Comparison of ENCODE assay signal across 11 cellular contexts in genomic region chr1:153777648-153778047, GRCh38. TPM values are rescaled to one million over a fixed set of nuclear protein-coding genes. Genes with fewer than 3 reads are reported as not detected.
DNase-seq lines count a peak whose midpoint lies in the region; ATAC-seq and TF ChIP-seq lines count a peak whose summit lies in the region.
"Had no signal": no experiment of that assay in that cellular context is flagged by ENCODE, and none has a peak within 500 bp of the region (broad histone marks: within the 10 kb centered on the region; RNA-seq: fewer than 3 reads in every experiment).

No MANE protein-coding gene starts in this region.

- no peak overlapping the region for H2BK5ac ChIP-seq in H9 (ENCODE audit: insufficient read length, low read length)

- H4K5ac ChIP-seq in H9 (ENCODE audit: insufficient read length, low read depth, low read length), result no peak overlapping the region

- H2BK120ac ChIP-seq in H9 (ENCODE audit: low read depth, low read length, poor library complexity, severe bottlenecking), result no peak overlapping the region

- no peak overlapping the region for H4K91ac ChIP-seq in H9 (ENCODE audit: insufficient read length, low read depth, low read length)

- no peak overlapping the region for H2BK12ac ChIP-seq in H9 (ENCODE audit: insufficient read length, low read depth, low read length)

- WGBS in H9 (ENCODE audit: extremely low coverage, insufficient read length, low lambda C conversion rate), result no CpG with 5 or more reads among the region's 7 CpGs
- WGBS in right lobe of liver (ENCODE audit: insufficient coverage, low coverage, low lambda C conversion rate, missing lambda C conversion rate), result 25% methylated on average over 6 of the region's 7 CpGs

- peak; percentile 48 for TF ChIP-seq POLR2A in right lobe of liver (IDR thresholded peaks at IDR 0.05)

- no peak overlapping the region for H2AFZ ChIP-seq in H9 (ENCODE audit: low read length)

- no peaks in the 10 kb centered on the region for H3K79me2 ChIP-seq in H9 (ENCODE audit: insufficient read depth, low read length)

- H3K9me3 Mint-ChIP-seq in H9 (no peaks in the 10 kb centered on the region), brain (no peaks in the 10 kb centered on the region)
- H3K9me3 Mint-ChIP-seq: activated T-cell treated with anti-CD3 and anti-CD28 coated beads, Interleukin-2, amount 50 U/mL, for 24 hours had no signal

- no peak overlapping the region for H2BK20ac ChIP-seq in H9 (ENCODE audit: low read depth, low read length, poor library complexity, severe bottlenecking)

- H3K4me1 Mint-ChIP-seq in H9, result peaks cover 32 to 34% of the 10 kb centered on the region in 2 experiments
- peaks cover 27% of the 10 kb centered on the region for H3K4me1 Mint-ChIP-seq in brain

- H3T11ph ChIP-seq in H9 (ENCODE audit: low read length), result no peak overlapping the region

- no peak overlapping the region for H3K9ac ChIP-seq in H9 (ENCODE audit: extremely low read depth, insufficient read length, low read length)
- H3K9ac ChIP-seq in stomach smooth muscle (ENCODE audit: low read length in 2 of 2), result peak overlapping the region in 1 of 2 donors; percentile 16

- H3K36me3 ChIP-seq in right lobe of liver (peaks cover 0 to 5% (median 2%) of the 10 kb centered on the region in 4 donors), stomach smooth muscle (ENCODE audit: control insufficient read depth in 2 of 2, insufficient read depth in 2 of 2, low read length in 2 of 2) (peaks cover 6 to 9% of the 10 kb centered on the region in 2 donors)

- H3K79me1 ChIP-seq in H9 (ENCODE audit: insufficient read depth, low read depth, low read length, poor library complexity, severe bottlenecking), result no peaks in the 10 kb centered on the region

- no peaks in the 10 kb centered on the region for H3K27me3 ChIP-seq in H9 (ENCODE audit: insufficient read depth, low read length)
- no peaks in the 10 kb centered on the region for H3K27me3 ChIP-seq in right lobe of liver
- H3K27me3 ChIP-seq in stomach smooth muscle (ENCODE audit: control insufficient read depth in 1 of 2, insufficient read depth in 2 of 2, low read length in 2 of 2), result no peaks in the 10 kb centered on the region

- H3K27me3 Mint-ChIP-seq in H9 (ENCODE audit: low read depth), result no peaks in the 10 kb centered on the region
- peaks cover 8% of the 10 kb centered on the region for H3K27me3 Mint-ChIP-seq in brain
- H3K27me3 Mint-ChIP-seq: activated T-cell treated with anti-CD3 and anti-CD28 coated beads, Interleukin-2, amount 50 U/mL, for 24 hours had no signal

- no peak for TF ChIP-seq CTCF in H9 (conservative IDR thresholded peaks at IDR 0.05)
- no peak for TF ChIP-seq CTCF in brain (conservative IDR thresholded peaks at IDR 0.05)
- no peak for TF ChIP-seq CTCF in right lobe of liver (IDR thresholded peaks at IDR 0.05)

- no peak overlapping the region for H4K8ac ChIP-seq in H9 (replicated peaks; ENCODE audit: insufficient read length, low read depth, low read length)

- H3K27ac ChIP-seq in H9 (ENCODE audit: insufficient read length, low read depth, low read length), result no peak overlapping the region
- H3K27ac ChIP-seq in right lobe of liver, result peak overlapping the region; percentile 6 to 70 (median 40)
- peak overlapping the region; percentile 41 for H3K27ac ChIP-seq in stomach smooth muscle (ENCODE audit: low read length)

- no peak overlapping the region for H3K14ac ChIP-seq in H9 (ENCODE audit: insufficient read depth, low read length)

- no peak for DNase-seq in H9
- peak; percentile 86 to 92 (median 87) for DNase-seq in right lobe of liver
- no peak for DNase-seq in NCI-H748 (lab: John Stamatoyannopoulos, UW; ENCODE audit: unreplicated experiment)
- no peak for DNase-seq in cortex of kidney (lab: John Stamatoyannopoulos, UW)
- no peak for DNase-seq in NCI-H82 (lab: John Stamatoyannopoulos, UW)
- DNase-seq: activated CD4-positive, CD25-positive, alpha-beta regulatory T cell; activated T-cell treated with anti-CD3 and anti-CD28 coated beads, Interleukin-2, amount 50 U/mL, for 24 hours; Caco-2 had no signal

- H2BK15ac ChIP-seq in H9 (ENCODE audit: low read depth, low read length), result no peak overlapping the region

- H2AK5ac ChIP-seq in H9 (ENCODE audit: insufficient read length, low read length), result no peak overlapping the region

- H3K4me3 Mint-ChIP-seq in H9, result peak overlapping the region in 1 of 2 experiments; percentile 8; a peak in 1 of 5 replicates
- H3K4me3 Mint-ChIP-seq in brain, result peak overlapping the region in 4 of 5 experiments; percentile 12 to 88 (median 84)

- H3K9me3 ChIP-seq in H9 (ENCODE audit: control insufficient read depth, low read depth, low read length), result no peaks in the 10 kb centered on the region
- no peaks in the 10 kb centered on the region for H3K9me3 ChIP-seq in right lobe of liver
- H3K9me3 ChIP-seq in stomach smooth muscle (ENCODE audit: control insufficient read depth in 2 of 2, low read length in 2 of 2), result no peaks in the 10 kb centered on the region
- H3K9me3 ChIP-seq: Caco-2 had no signal

- H3K4me2 ChIP-seq in H9 (ENCODE audit: insufficient read depth, insufficient read length, low read length), result no peak overlapping the region

- no peak overlapping the region for H3K56ac ChIP-seq in H9 (ENCODE audit: insufficient read length, low read depth, low read length)

- intact Hi-C loops in right lobe of liver (cut with DNase I), result loop anchor here in 1 of 2 donors (10.0 kb wide), 1 partner anchor 103 kb away; the partner anchor contains the start of genes ILF2 and NPR1

- H3K18ac ChIP-seq in H9 (ENCODE audit: insufficient read length, low read depth, low read length), result no peak overlapping the region

- H3K23ac ChIP-seq in H9 (ENCODE audit: insufficient read length, low read depth, low read length), result no peak overlapping the region

- H4K20me1 ChIP-seq in H9 (ENCODE audit: control insufficient read depth, insufficient read depth, insufficient read length), result no peaks in the 10 kb centered on the region

- H3K4ac ChIP-seq in H9 (ENCODE audit: low read depth, low read length), result no peak overlapping the region

- H3K4me3 ChIP-seq in right lobe of liver, result peak overlapping the region in 1 of 3 donors; percentile 10
- H3K4me3 ChIP-seq in stomach smooth muscle (ENCODE audit: low read length in 2 of 2), result peak overlapping the region in 1 of 2 donors; percentile 35

- ATAC-seq in right lobe of liver (peak; percentile 41 to 62 (median 57)), GM18858 (IDR thresholded peaks at IDR 0.05; ENCODE audit: unreplicated experiment) (no peak)

- peaks cover 11 to 43% (median 35%) of the 10 kb centered on the region in 3 experiments; a peak in 6 of 7 replicates for H3K36me3 Mint-ChIP-seq in H9 (ENCODE audit: insufficient read depth in 1 of 3, low read depth in 3 of 3)
- peaks cover 2% of the 10 kb centered on the region for H3K36me3 Mint-ChIP-seq in brain

- H3K27ac Mint-ChIP-seq in H9, result peak overlapping the region; percentile 46 to 74 (median 62); a peak in 5 of 7 replicates
- H3K27ac Mint-ChIP-seq in brain, result peak overlapping the region in 4 of 5 experiments; percentile 19 to 56 (median 47)
- H3K27ac Mint-ChIP-seq: activated T-cell treated with anti-CD3 and anti-CD28 coated beads, Interleukin-2, amount 50 U/mL, for 24 hours had no signal

- H3K4me1 ChIP-seq in H9 (ENCODE audit: insufficient read depth, low read length) (peaks cover 3% of the 10 kb centered on the region; the same call in 1 of the 2 replicates), right lobe of liver (peaks cover 0 to 50% (median 20%) of the 10 kb centered on the region in 4 donors), stomach smooth muscle (ENCODE audit: control insufficient read depth, insufficient read depth, low read length) (peaks cover 53% of the 10 kb centered on the region)

- peaks cover 10% of the 10 kb centered on the region for H3K23me2 ChIP-seq in H9 (ENCODE audit: insufficient read length, low read depth, low read length, poor library complexity, severe bottlenecking)

RNA-seq across cellular contexts. Expression of gene SLC27A3, which starts 2.4 kb away (rescaled TPM):
- 42.0 and 45.3 TPM in 2 replicates for total RNA-seq in H9 (2021)
- polyA plus RNA-seq in brain (ENCODE audit: insufficient read depth, low read depth, low replicate concordance), result 43.3 TPM
- total RNA-seq in right lobe of liver, result 10 to 100 TPM; 25.4 to 50.4 (median 36.9) TPM

RNA-seq across cellular contexts. Expression of gene INTS3, which starts 49.8 kb away (rescaled TPM):
- total RNA-seq in H9 (2021), result 65.4 and 67.1 TPM in 2 replicates
- 23.5 TPM for polyA plus RNA-seq in brain (ENCODE audit: insufficient read depth, low read depth, low replicate concordance)
- total RNA-seq in right lobe of liver, result 10 to 100 TPM; 16.5 to 29.1 (median 22.6) TPM

Comparison
In these comparisons a context has a peak if more than half of its experiments do, and no peak if none do; other contexts are left out.
1. DNase-seq: peak in right lobe of liver (3 of 3); none in H9 (single experiment), NCI-H748 (single experiment), cortex of kidney (single experiment) and NCI-H82 (single experiment).